ENCODE assay signal across 10 cellular contexts in the genomic region with DNA sequence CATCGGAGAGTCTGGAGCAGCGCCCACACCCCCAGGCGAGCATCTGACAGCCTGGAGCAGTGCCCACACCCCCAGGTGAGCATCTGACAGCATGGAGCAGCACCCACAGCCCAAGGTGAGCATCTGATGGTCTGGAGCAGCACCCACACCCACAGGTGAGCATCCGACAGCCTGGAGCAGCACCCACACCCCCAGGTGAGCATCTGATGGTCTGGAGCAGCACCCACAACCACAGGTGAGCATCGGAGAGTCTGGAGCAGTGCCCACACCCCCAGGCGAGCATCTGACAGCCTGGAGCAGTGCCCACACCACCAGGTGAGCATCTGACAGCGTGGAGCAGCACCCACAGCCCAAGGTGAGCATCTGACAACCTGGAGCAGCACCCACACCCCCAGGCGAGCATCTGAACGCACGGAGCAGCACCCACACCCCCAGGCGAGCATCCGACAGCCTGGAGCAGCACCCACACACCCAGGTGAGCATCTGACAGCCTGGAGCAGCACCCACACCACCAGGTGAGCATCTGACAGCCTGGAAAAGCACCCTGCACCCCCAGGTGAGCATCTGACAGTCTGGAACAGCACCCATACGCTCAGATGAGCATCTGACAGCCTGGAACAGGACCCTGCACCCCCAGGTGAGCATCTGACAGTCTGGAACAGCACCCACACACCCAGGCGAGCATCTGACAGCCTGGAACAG. TPM values are rescaled to one million over a fixed set of nuclear protein-coding genes. Genes with fewer than 3 reads are reported as not detected.
DNase-seq lines count a peak whose midpoint lies in the region; ATAC-seq and TF ChIP-seq lines count a peak whose summit lies in the region.
"Not testable (repeated sequence)": the region's sequence is repeated elsewhere in the genome, so short reads cannot be mapped to it uniquely, and the experiment has no call there.
"Had no signal": no experiment of that assay in that cellular context is flagged by ENCODE, and none has a peak within 500 bp of the region (broad histone marks: within the 10 kb centered on the region; RNA-seq: fewer than 3 reads in every experiment).

No MANE protein-coding gene starts in this region.

- 29% methylated on average over 14 of the region's 14 CpGs; no CpG with 5 or more reads in 1 of the 2 experiments for WGBS in IMR-90 (ENCODE audit: extremely low coverage in 2 of 2, insufficient read length in 1 of 2), 2 experiments
- 42% methylated on average over 14 of the region's 14 CpGs for WGBS in right cardiac atrium
- WGBS in upper lobe of left lung, 2 donors: 37 to 38% methylated on average over 14 of the region's 14 CpGs

- not testable (repeated sequence) for H3K9ac ChIP-seq in IMR-90 (ENCODE audit: low read depth, low read length)

- not testable (repeated sequence) for TF ChIP-seq RAD21 in IMR-90 (IDR thresholded peaks at IDR 0.05; ENCODE audit: low read length)

- not testable (repeated sequence) for H3K4me1 Mint-ChIP-seq in activated CD8-positive, alpha-beta T cell treated with anti-CD3 and anti-CD28 coated beads for 36 hours (ENCODE audit: low read depth); activated naive CD8-positive, alpha-beta T cell treated with anti-CD3 and anti-CD28 coated beads, Interleukin-2, amount 10 ng/mL, durations not matched to agents 7 days and 5 days
- H3K4me1 Mint-ChIP-seq in endothelial cell (ENCODE audit: unreplicated experiment): peaks cover 28% of the 10 kb centered on the region

- not testable (repeated sequence) for H3K4me3 Mint-ChIP-seq in activated CD8-positive, alpha-beta T cell treated with anti-CD3 and anti-CD28 coated beads for 36 hours; activated naive CD8-positive, alpha-beta T cell treated with anti-CD3 and anti-CD28 coated beads, Interleukin-2, amount 10 ng/mL, durations not matched to agents 7 days and 5 days
- H3K4me3 Mint-ChIP-seq in endothelial cell (ENCODE audit: unreplicated experiment): peak overlapping the region; percentile 84

- H2AFZ ChIP-seq in IMR-90 (replicated peaks; ENCODE audit: low read length, poor library complexity): not testable (repeated sequence)

- not testable (repeated sequence) for H3K9me3 Mint-ChIP-seq in activated CD8-positive, alpha-beta T cell treated with anti-CD3 and anti-CD28 coated beads for 36 hours; activated naive CD8-positive, alpha-beta T cell treated with anti-CD3 and anti-CD28 coated beads, Interleukin-2, amount 10 ng/mL, durations not matched to agents 7 days and 5 days
- peaks cover 41% of the 10 kb centered on the region for H3K9me3 Mint-ChIP-seq in endothelial cell (ENCODE audit: unreplicated experiment)

- H2AK5ac ChIP-seq in IMR-90 (ENCODE audit: low read depth, low read length): not testable (repeated sequence)

- not testable (repeated sequence) for H3K27me3 ChIP-seq in IMR-90 (ENCODE audit: control insufficient read depth, insufficient read depth, low read length); right cardiac atrium (ENCODE audit: control insufficient read depth, insufficient read depth); upper lobe of left lung
- H3K27me3 ChIP-seq in gastrocnemius medialis: peaks cover 0 to 12% (median 2%) of the 10 kb centered on the region in 3 donors

- H4K20me1 ChIP-seq in IMR-90 (ENCODE audit: insufficient read depth, low read length): not testable (repeated sequence)

- not testable (repeated sequence) for H3K4ac ChIP-seq in IMR-90 (ENCODE audit: low read depth, low read length)

- H3K36me3 ChIP-seq in IMR-90 (ENCODE audit: control insufficient read depth, insufficient read depth, low read length); mucosa of descending colon (ENCODE audit: low read depth); gastrocnemius medialis; upper lobe of left lung: not testable (repeated sequence)

- H3K4me2 ChIP-seq in IMR-90 (ENCODE audit: low read depth, low read length): not testable (repeated sequence)

- not testable (repeated sequence) for H3K18ac ChIP-seq in IMR-90 (ENCODE audit: low read depth, low read length)

- H3K27ac ChIP-seq in IMR-90 (ENCODE audit: insufficient read depth, low read length); right cardiac atrium (ENCODE audit: low read length); gastrocnemius medialis; upper lobe of left lung: not testable (repeated sequence)

- not testable (repeated sequence) for BruUV-seq in IMR-90 (replicated peaks; lab: Mats Ljungman, UMichigan)

- H3K9me3 ChIP-seq in IMR-90 (ENCODE audit: control insufficient read depth, insufficient read depth, low read length): peaks cover 46% of the 10 kb centered on the region
- not testable (repeated sequence) for H3K9me3 ChIP-seq in right cardiac atrium (ENCODE audit: control insufficient read depth, low read length); mucosa of descending colon; gastrocnemius medialis; upper lobe of left lung

- not testable (repeated sequence) for TF ChIP-seq EP300 in upper lobe of left lung (IDR thresholded peaks at IDR 0.05)

- H3K9me1 ChIP-seq in IMR-90 (ENCODE audit: insufficient read depth, low read length): not testable (repeated sequence)

- ATAC-seq in IMR-90 (ENCODE audit: low read depth); activated CD8-positive, alpha-beta T cell treated with anti-CD3 and anti-CD28 coated beads for 36 hours; activated naive CD8-positive, alpha-beta T cell treated with anti-CD3 and anti-CD28 coated beads, Interleukin-2, amount 10 ng/mL, durations not matched to agents 7 days and 5 days (ENCODE audit: low read depth); right cardiac atrium; mucosa of descending colon; gastrocnemius medialis: not testable (repeated sequence)
- peak; percentile 39 to 80 for ATAC-seq in upper lobe of left lung (ENCODE audit: low FRiP score in 2 of 2)

- H4K8ac ChIP-seq in IMR-90 (ENCODE audit: low read depth in 2 of 2, low read length in 2 of 2): not testable (repeated sequence)

- not testable (repeated sequence) for H3K79me1 ChIP-seq in IMR-90 (ENCODE audit: low read depth in 1 of 2, low read length in 2 of 2)

- peaks cover 36% of the 10 kb centered on the region for H3K27me3 Mint-ChIP-seq in activated CD8-positive, alpha-beta T cell treated with anti-CD3 and anti-CD28 coated beads for 36 hours
- not testable (repeated sequence) for H3K27me3 Mint-ChIP-seq in activated naive CD8-positive, alpha-beta T cell treated with anti-CD3 and anti-CD28 coated beads, Interleukin-2, amount 10 ng/mL, durations not matched to agents 7 days and 5 days
- H3K27me3 Mint-ChIP-seq in endothelial cell (ENCODE audit: unreplicated experiment): peaks cover 49% of the 10 kb centered on the region

- DNase-seq in IMR-90: peak; percentile 24
- peak; percentile 32 for DNase-seq in activated CD8-positive, alpha-beta T cell treated with anti-CD3 and anti-CD28 coated beads for 36 hours
- DNase-seq in activated naive CD8-positive, alpha-beta T cell treated with anti-CD3 and anti-CD28 coated beads, Interleukin-2, amount 10 ng/mL, durations not matched to agents 7 days and 5 days: peak; percentile 63
- DNase-seq in endothelial cell (ENCODE audit: low spot score): peak; percentile 49
- DNase-seq in right cardiac atrium: peak; percentile 62 to 85 (median 81)
- peak; percentile 25 to 88 (median 39) for DNase-seq in mucosa of descending colon
- DNase-seq in gastrocnemius medialis: peak; percentile 11 to 49
- DNase-seq in upper lobe of left lung: peak; percentile 46 to 92

- TF ChIP-seq POLR2A in IMR-90 (IDR thresholded peaks at IDR 0.05; ENCODE audit: low read depth, low read length); gastrocnemius medialis (IDR thresholded peaks at IDR 0.05); upper lobe of left lung (IDR thresholded peaks at IDR 0.05): not testable (repeated sequence)

- TF ChIP-seq CTCF in IMR-90 (conservative IDR thresholded peaks at IDR 0.05; ENCODE audit: low read depth, low read length); activated CD8-positive, alpha-beta T cell treated with anti-CD3 and anti-CD28 coated beads for 36 hours (IDR thresholded peaks at IDR 0.05); endothelial cell (IDR thresholded peaks at IDR 0.05; ENCODE audit: unreplicated experiment); mucosa of descending colon (IDR thresholded peaks at IDR 0.05); gastrocnemius medialis (IDR thresholded peaks at IDR 0.05 in 4 of 5, conservative IDR thresholded peaks at IDR 0.05 in 1 of 5); upper lobe of left lung (IDR thresholded peaks at IDR 0.05): not testable (repeated sequence)

- intact Hi-C loops in IMR-90 (cut with micrococcal nuclease); activated CD8-positive, alpha-beta T cell treated with anti-CD3 and anti-CD28 coated beads for 36 hours (cut with micrococcal nuclease); right cardiac atrium (cut with DNase I); mucosa of descending colon (cut with DNase I, micrococcal nuclease); gastrocnemius medialis (cut with DNase I; ENCODE audit: low total_unique reads): not testable (repeated sequence)

- dilution Hi-C loops in IMR-90 (cut with HindIII; ENCODE audit: low sequenced_read_pairs, unreplicated experiment): not testable (repeated sequence)

- H2BK20ac ChIP-seq in IMR-90 (ENCODE audit: low read depth, low read length): not testable (repeated sequence)

- CTCF ChIA-PET in IMR-90 (lab: Yijun Ruan, JAX); activated CD8-positive, alpha-beta T cell treated with anti-CD3 and anti-CD28 coated beads for 36 hours (lab: Charles Lee): not testable (repeated sequence)

- H3K4me3 ChIP-seq in IMR-90 (ENCODE audit: insufficient read depth, low read depth, low read length); right cardiac atrium (ENCODE audit: low read length); mucosa of descending colon; gastrocnemius medialis; upper lobe of left lung: not testable (repeated sequence)

- in situ Hi-C loops in IMR-90 (cut with MboI; ENCODE audit: low sequenced_read_pairs); gastrocnemius medialis (cut with MboI; ENCODE audit: low sequenced_read_pairs in 4 of 4): not testable (repeated sequence)

- not testable (repeated sequence) for H3K27ac Mint-ChIP-seq in activated CD8-positive, alpha-beta T cell treated with anti-CD3 and anti-CD28 coated beads for 36 hours
- H3K27ac Mint-ChIP-seq in activated naive CD8-positive, alpha-beta T cell treated with anti-CD3 and anti-CD28 coated beads, Interleukin-2, amount 10 ng/mL, durations not matched to agents 7 days and 5 days: peak overlapping the region; percentile 1
- peak overlapping the region; percentile 86 for H3K27ac Mint-ChIP-seq in endothelial cell (ENCODE audit: unreplicated experiment)

- not testable (repeated sequence) for H2BK5ac ChIP-seq in IMR-90 (ENCODE audit: low read depth, low read length, poor library complexity, severe bottlenecking)

- H4K91ac ChIP-seq in IMR-90 (ENCODE audit: insufficient read depth, low read depth, low read length): not testable (repeated sequence)

- H2BK15ac ChIP-seq in IMR-90 (ENCODE audit: low read depth, low read length): not testable (repeated sequence)

- not testable (repeated sequence) for H3K56ac ChIP-seq in IMR-90 (ENCODE audit: extremely low read depth, insufficient read depth, low read length)

- POLR2A ChIA-PET in IMR-90 (lab: Charles Lee; ENCODE audit: unreplicated experiment); activated CD8-positive, alpha-beta T cell treated with anti-CD3 and anti-CD28 coated beads for 36 hours (lab: Charles Lee); activated naive CD8-positive, alpha-beta T cell treated with anti-CD3 and anti-CD28 coated beads, Interleukin-2, amount 10 ng/mL, durations not matched to agents 7 days and 5 days (lab: Charles Lee): not testable (repeated sequence)

- H3K23ac ChIP-seq in IMR-90 (ENCODE audit: low read depth, low read length): not testable (repeated sequence)

- not testable (repeated sequence) for H2AK9ac ChIP-seq in IMR-90 (replicated peaks; ENCODE audit: low read depth, low read length, poor library complexity)

- H3K36me3 Mint-ChIP-seq in activated CD8-positive, alpha-beta T cell treated with anti-CD3 and anti-CD28 coated beads for 36 hours (ENCODE audit: low read depth); activated naive CD8-positive, alpha-beta T cell treated with anti-CD3 and anti-CD28 coated beads, Interleukin-2, amount 10 ng/mL, durations not matched to agents 7 days and 5 days: not testable (repeated sequence)
- H3K36me3 Mint-ChIP-seq in endothelial cell (ENCODE audit: low read depth, unreplicated experiment): peaks cover 45% of the 10 kb centered on the region

- H3K4me1 ChIP-seq in IMR-90 (ENCODE audit: control insufficient read depth, insufficient read depth, low read length); right cardiac atrium (ENCODE audit: control insufficient read depth, insufficient read depth, low read length); mucosa of descending colon (ENCODE audit: low read depth); gastrocnemius medialis; upper lobe of left lung: not testable (repeated sequence)

- not testable (repeated sequence) for H2BK120ac ChIP-seq in IMR-90 (ENCODE audit: low read depth, low read length)

- H3K14ac ChIP-seq in IMR-90 (replicated peaks; ENCODE audit: low read depth, low read length): not testable (repeated sequence)

- H4K5ac ChIP-seq in IMR-90 (ENCODE audit: low read depth, low read length): not testable (repeated sequence)

RNA-seq across cellular contexts. Expression of a gene that starts 21.1 kb away (rescaled TPM):
- total RNA-seq in IMR-90 (2012; rRNA removed) (under 0.01 TPM in 2 replicates), endothelial cell (ENCODE audit: unreplicated experiment) (not detected), right cardiac atrium (1 to 10 TPM in 1 of 4 donors, under 1 TPM in 3; 0.32 to 1.5 (median 0.83) TPM), mucosa of descending colon (10 to 100 TPM in 1 of 3 donors, 1 to 10 TPM in 2; 4.2 to 10.9 (median 9.4) TPM), gastrocnemius medialis (not detected), upper lobe of left lung (1 to 10 TPM in 4 of 6 donors, not detected in 2; 2.9 to 5.5 (median 5.1) TPM)
- polyA plus RNA-seq in IMR-90 (2012; rRNA removed) (0.12 and 0.20 TPM in 2 replicates), right cardiac atrium (1.7 TPM)
- 0.11 TPM in 1 of 2 replicates, not detected in the other for polyA plus RNA-seq in IMR-90 (2012; cell fraction: cytosol; rRNA removed)
- polyA plus RNA-seq in IMR-90 (2012; cell fraction: nucleus; rRNA removed; ENCODE audit: low replicate concordance): 0.47 and 0.96 TPM in 2 replicates
- 1 to 10 TPM; 1.8 to 3.1 TPM for total RNA-seq in activated CD8-positive, alpha-beta T cell treated with anti-CD3 and anti-CD28 coated beads for 36 hours
- 1 to 10 TPM; 3.0 to 4.1 TPM for total RNA-seq in activated naive CD8-positive, alpha-beta T cell treated with anti-CD3 and anti-CD28 coated beads, Interleukin-2, amount 10 ng/mL, durations not matched to agents 7 days and 5 days
- total RNA-seq: Daoy, WTC11 had no signal

Comparison
In these comparisons a context has a peak if more than half of its experiments do, and no peak if none do; other contexts are left out.
1. DNase-seq: peak in every context shown above with its lines; median percentile 81 in right cardiac atrium; 69 in upper lobe of left lung; 63 in activated naive CD8-positive, alpha-beta T cell treated with anti-CD3 and anti-CD28 coated beads, Interleukin-2, amount 10 ng/mL, durations not matched to agents 7 days and 5 days; 49 in endothelial cell; 39 in mucosa of descending colon; 32 in activated CD8-positive, alpha-beta T cell treated with anti-CD3 and anti-CD28 coated beads for 36 hours; 30 in gastrocnemius medialis; 24 in IMR-90.